In genomic region chr10:30825495-30825894, GRCh38 we compare ENCODE assay signal across 17 cellular contexts.
DNase-seq lines count a peak whose midpoint lies in the region; TF ChIP-seq lines count a peak whose summit lies in the region.
"Had no signal": no experiment of that assay in that cellular context is flagged by ENCODE, and none has a peak within 500 bp of the region (broad histone marks: within the 10 kb centered on the region; RNA-seq: fewer than 3 reads in every experiment).

No MANE protein-coding gene starts in this region.

- peak overlapping the region; percentile 0 for H3K9ac ChIP-seq in HUES6 (ENCODE audit: low read length)
- H3K9ac ChIP-seq: BLaER1 treated with 17β-estradiol and CSF1 and Interleukin-3, amounts not matched to agents 10 nM and 100 nM had no signal

- H3K9me3 ChIP-seq in HUES6 (ENCODE audit: control insufficient read depth, insufficient read depth, low read depth, low read length) = no peaks in the 10 kb centered on the region
- H3K9me3 ChIP-seq: BLaER1 treated with 17β-estradiol and CSF1 and Interleukin-3, amounts not matched to agents 10 nM and 100 nM had no signal

- no peaks in the 10 kb centered on the region for H3K36me3 Mint-ChIP-seq in activated T-helper 2 cell treated with anti-CD3 and anti-CD28 coated beads, Interferon-gamma antibody, Interleukin-2, Interleukin-4, amounts not matched to agents 10 μg/mL and 5 μg/mL and 100 μg/mL, durations not matched to agents 14 hours and 24 hours and 36 hours (ENCODE audit: low read depth)
- H3K36me3 Mint-ChIP-seq: CD4-positive, CD25-positive, alpha-beta regulatory T cell; IgD-negative memory B cell had no signal

- H3K27ac Mint-ChIP-seq in activated T-helper 2 cell treated with anti-CD3 and anti-CD28 coated beads, Interferon-gamma antibody, Interleukin-2, Interleukin-4, amounts not matched to agents 10 μg/mL and 5 μg/mL and 100 μg/mL, durations not matched to agents 14 hours and 24 hours and 36 hours = no peak overlapping the region
- H3K27ac Mint-ChIP-seq: IgD-negative memory B cell had no signal

- no peaks in the 10 kb centered on the region for H3K27me3 Mint-ChIP-seq in activated T-helper 2 cell treated with anti-CD3 and anti-CD28 coated beads, Interferon-gamma antibody, Interleukin-2, Interleukin-4, amounts not matched to agents 10 μg/mL and 5 μg/mL and 100 μg/mL, durations not matched to agents 14 hours and 24 hours and 36 hours (ENCODE audit: low read depth)

- H3K27me3 ChIP-seq in HUES6 (ENCODE audit: control insufficient read depth, insufficient read depth, low read length) = peaks cover 31% of the 10 kb centered on the region
- H3K27me3 ChIP-seq: BLaER1 treated with 17β-estradiol and CSF1 and Interleukin-3, amounts not matched to agents 10 nM and 100 nM had no signal

- H3K36me3 ChIP-seq in HUES6 (ENCODE audit: control insufficient read depth, insufficient read depth, low read length) = no peaks in the 10 kb centered on the region
- H3K36me3 ChIP-seq: BLaER1 treated with 17β-estradiol and CSF1 and Interleukin-3, amounts not matched to agents 10 nM and 100 nM had no signal

- no peak for TF ChIP-seq CTCF in AG10803 (conservative IDR thresholded peaks at IDR 0.05; ENCODE audit: low read length)

- no peaks in the 10 kb centered on the region for H3K9me3 Mint-ChIP-seq in activated T-helper 2 cell treated with anti-CD3 and anti-CD28 coated beads, Interferon-gamma antibody, Interleukin-2, Interleukin-4, amounts not matched to agents 10 μg/mL and 5 μg/mL and 100 μg/mL, durations not matched to agents 14 hours and 24 hours and 36 hours

- peak; percentile 52 for DNase-seq in AG10803 (ENCODE audit: low read depth)
- peak; percentile 82 for DNase-seq in fibroblast of peridontal ligament (ENCODE audit: extremely low read depth)
- peak; percentile 1 for DNase-seq in mesenteric fat pad (ENCODE audit: low spot score)
- no peak for DNase-seq in activated T-helper 2 cell treated with anti-CD3 and anti-CD28 coated beads, Interferon-gamma antibody, Interleukin-2, Interleukin-4, amounts not matched to agents 10 μg/mL and 5 μg/mL and 100 μg/mL, durations not matched to agents 14 hours and 24 hours and 36 hours (ENCODE audit: low spot score)
- no peak for DNase-seq in H4 (ENCODE audit: low spot score)
- DNase-seq in activated CD8-positive, alpha-beta memory T cell treated with anti-CD3 and anti-CD28 coated beads, Interleukin-2, amount 50 U/mL, for 48 hours = no peak
- DNase-seq in SKM-1 treated with dmso at 0.1 percent for 144 hours (lab: John Stamatoyannopoulos, UW; ENCODE audit: unreplicated experiment) = no peak
- DNase-seq: 8988T; Calu3; CD4-positive, CD25-positive, alpha-beta regulatory T cell; DMS153; DND-41; GF-D8; H7 had no signal

- no peak overlapping the region for H3K4me3 Mint-ChIP-seq in activated T-helper 2 cell treated with anti-CD3 and anti-CD28 coated beads, Interferon-gamma antibody, Interleukin-2, Interleukin-4, amounts not matched to agents 10 μg/mL and 5 μg/mL and 100 μg/mL, durations not matched to agents 14 hours and 24 hours and 36 hours (ENCODE audit: low read depth)
- H3K4me3 Mint-ChIP-seq: CD4-positive, CD25-positive, alpha-beta regulatory T cell; IgD-negative memory B cell had no signal

- peaks cover 3% of the 10 kb centered on the region for H3K4me1 Mint-ChIP-seq in activated T-helper 2 cell treated with anti-CD3 and anti-CD28 coated beads, Interferon-gamma antibody, Interleukin-2, Interleukin-4, amounts not matched to agents 10 μg/mL and 5 μg/mL and 100 μg/mL, durations not matched to agents 14 hours and 24 hours and 36 hours (ENCODE audit: low read depth)
- H3K4me1 Mint-ChIP-seq: CD4-positive, CD25-positive, alpha-beta regulatory T cell; IgD-negative memory B cell had no signal

- H3K27ac ChIP-seq in HUES6 (ENCODE audit: low read depth, low read length) = no peak overlapping the region
- H3K27ac ChIP-seq: BLaER1 treated with 17β-estradiol and CSF1 and Interleukin-3, amounts not matched to agents 10 nM and 100 nM had no signal

- no peak overlapping the region for H3K4me3 ChIP-seq in AG10803 (ENCODE audit: low read length)
- H3K4me3 ChIP-seq in HUES6 (ENCODE audit: low read depth, low read length) = no peak overlapping the region
- H3K4me3 ChIP-seq: BLaER1 treated with 17β-estradiol and CSF1 and Interleukin-3, amounts not matched to agents 10 nM and 100 nM had no signal

- H3K4me1 ChIP-seq in HUES6 (ENCODE audit: control insufficient read depth, insufficient read depth, low read length) = peaks cover 25% of the 10 kb centered on the region
- H3K4me1 ChIP-seq: BLaER1 treated with 17β-estradiol and CSF1 and Interleukin-3, amounts not matched to agents 10 nM and 100 nM had no signal

- intact Hi-C loops in activated T-helper 2 cell treated with anti-CD3 and anti-CD28 coated beads, Interferon-gamma antibody, Interleukin-2, Interleukin-4, amounts not matched to agents 10 μg/mL and 5 μg/mL and 100 μg/mL, durations not matched to agents 14 hours and 24 hours and 36 hours (cut with micrococcal nuclease) = no loop called here

Comparison
In these comparisons a context has a peak if more than half of its experiments do, and no peak if none do; other contexts are left out.
1. DNase-seq: peak in AG10803 (single experiment), fibroblast of peridontal ligament (single experiment) and mesenteric fat pad (single experiment); none in activated T-helper 2 cell treated with anti-CD3 and anti-CD28 coated beads, Interferon-gamma antibody, Interleukin-2, Interleukin-4, amounts not matched to agents 10 μg/mL and 5 μg/mL and 100 μg/mL, durations not matched to agents 14 hours and 24 hours and 36 hours (single experiment), H4 (single experiment), activated CD8-positive, alpha-beta memory T cell treated with anti-CD3 and anti-CD28 coated beads, Interleukin-2, amount 50 U/mL, for 48 hours (single experiment) and SKM-1 treated with dmso at 0.1 percent for 144 hours (single experiment).